In genomic region chr2:218687400-218688060, GRCh38 we compare ENCODE assay signal across 8 cellular contexts. TPM values are rescaled to one million over a fixed set of nuclear protein-coding genes. Genes with fewer than 3 reads are reported as not detected.
DNase-seq lines count a peak whose midpoint lies in the region; ATAC-seq and TF ChIP-seq lines count a peak whose summit lies in the region.
"Not testable (repeated sequence)": the region's sequence is repeated elsewhere in the genome, so short reads cannot be mapped to it uniquely, and the experiment has no call there.

No MANE protein-coding gene starts in this region.

- not testable (repeated sequence) for H3K4me3 Mint-ChIP-seq in T-helper 2 cell treated with Interferon-gamma antibody and Interleukin-4, amounts not matched to agents 5 μg/mL and 100 μg/mL, for 36 hours; MCF 10A (ENCODE audit: unreplicated experiment)

- not testable (repeated sequence) for H2BK5ac ChIP-seq in neuronal stem cell (ENCODE audit: low read length)

- intact Hi-C loops in MCF 10A (cut with micrococcal nuclease), result loop anchor here (1.0 to 2.0 kb wide), 3 partner anchors 29 to 281 kb away; no protein-coding TSS in a partner anchor
- intact Hi-C loops in heart right ventricle (cut with DNase I); aorta (cut with DNase I): not testable (repeated sequence)

- WGBS in heart right ventricle, 2 donors, result 20 to 21% methylated on average over 5 of the region's 5 CpGs
- no CpG with 5 or more reads among the region's 5 CpGs for WGBS in neuronal stem cell (ENCODE audit: extremely low coverage in 2 of 2, insufficient read length in 2 of 2, insufficient replicate concordance in 1 of 2), 2 donors
- 18% methylated on average over 5 of the region's 5 CpGs for WGBS in aorta, 2 donors

- BruUV-seq in MCF 10A (replicated peaks; lab: Mats Ljungman, UMichigan), result not testable (repeated sequence)

- not testable (repeated sequence) for H3K9ac ChIP-seq in neuronal stem cell (ENCODE audit: low read depth, low read length, poor library complexity)

- not testable (repeated sequence) for H4K91ac ChIP-seq in neuronal stem cell (ENCODE audit: low read depth, low read length, poor library complexity)

- POLR2A ChIA-PET in MCF 10A (lab: Yijun Ruan, JAX), result interaction anchor here (0.7 to 2.4 kb wide), 5 partner anchors 15 to 400 kb away, joined by 3 to 18 read pairs (median 3); partner anchors contain the start of genes BCS1L, RNF25, STK36 and ZNF142

- H3K4me1 Mint-ChIP-seq in T-helper 2 cell treated with Interferon-gamma antibody and Interleukin-4, amounts not matched to agents 5 μg/mL and 100 μg/mL, for 36 hours (ENCODE audit: low read depth); MCF 10A (ENCODE audit: insufficient read depth, unreplicated experiment): not testable (repeated sequence)

- H2AK5ac ChIP-seq in neuronal stem cell (ENCODE audit: low read depth, low read length), result not testable (repeated sequence)

- peak; percentile 64 to 94 (median 84) for ATAC-seq in heart right ventricle
- peak; percentile 76 for ATAC-seq in aorta (ENCODE audit: low FRiP score)

- peaks cover 0 to 71% (median 32%) of the 10 kb centered on the region in 9 donors for H3K36me3 ChIP-seq in heart right ventricle
- H3K36me3 ChIP-seq in neuronal stem cell (replicated peaks in 1 of 2; ENCODE audit: control insufficient read depth in 2 of 2, insufficient read depth in 2 of 2, low read length in 2 of 2), result peaks cover 17 to 73% of the 10 kb centered on the region in 2 donors
- H3K36me3 ChIP-seq in aorta (ENCODE audit: control insufficient read depth in 1 of 2, insufficient read depth in 2 of 2, low read length in 1 of 2), result not testable (repeated sequence)

- not testable (repeated sequence) for H3K14ac ChIP-seq in neuronal stem cell (ENCODE audit: low read length)

- peaks cover 0 to 11% (median 4%) of the 10 kb centered on the region in 9 donors for H3K4me1 ChIP-seq in heart right ventricle
- not testable (repeated sequence) for H3K4me1 ChIP-seq in neuronal stem cell (ENCODE audit: control insufficient read depth in 2 of 2, insufficient read depth in 1 of 2, low read depth in 1 of 2, low read length in 2 of 2); aorta (ENCODE audit: control insufficient read depth in 1 of 2, insufficient read depth in 2 of 2, low read length in 2 of 2)

- H3K18ac ChIP-seq in neuronal stem cell (ENCODE audit: low read length), result not testable (repeated sequence)

- not testable (repeated sequence) for H3K23ac ChIP-seq in neuronal stem cell (ENCODE audit: low read depth, low read length, poor library complexity)

- not testable (repeated sequence) for H3K4ac ChIP-seq in neuronal stem cell (ENCODE audit: low read length)

- not testable (repeated sequence) for H3K9me3 ChIP-seq in heart right ventricle; neuronal stem cell (replicated peaks in 1 of 2; ENCODE audit: control insufficient read depth in 2 of 2, insufficient read depth in 1 of 2, low read depth in 1 of 2, low read length in 2 of 2); aorta (ENCODE audit: control insufficient read depth, low read length)

- peak; percentile 67 for DNase-seq in ELF-1 (ENCODE audit: low read depth, low spot score)
- peak; percentile 67 for DNase-seq in HuH-7 (ENCODE audit: low spot score)
- peak; percentile 18 for DNase-seq in NCI-H510A (lab: John Stamatoyannopoulos, UW)
- DNase-seq in T-helper 2 cell treated with Interferon-gamma antibody and Interleukin-4, amounts not matched to agents 5 μg/mL and 100 μg/mL, for 36 hours (ENCODE audit: low spot score), result peak; percentile 10
- peak; percentile 83 for DNase-seq in MCF 10A (ENCODE audit: unreplicated experiment)
- peak in 1 of 2 donors; percentile 55 for DNase-seq in heart right ventricle
- DNase-seq in neuronal stem cell (ENCODE audit: low spot score), result peak; percentile 32
- peak in 1 of 2 donors; percentile 66 for DNase-seq in aorta

- not testable (repeated sequence) for H3K27me3 Mint-ChIP-seq in T-helper 2 cell treated with Interferon-gamma antibody and Interleukin-4, amounts not matched to agents 5 μg/mL and 100 μg/mL, for 36 hours (ENCODE audit: low read depth); MCF 10A (ENCODE audit: insufficient read depth, unreplicated experiment)

- not testable (repeated sequence) for H2BK120ac ChIP-seq in neuronal stem cell (ENCODE audit: low read depth, low read length)

- not testable (repeated sequence) for H3K36me3 Mint-ChIP-seq in T-helper 2 cell treated with Interferon-gamma antibody and Interleukin-4, amounts not matched to agents 5 μg/mL and 100 μg/mL, for 36 hours (ENCODE audit: low read depth)
- peaks cover 24% of the 10 kb centered on the region for H3K36me3 Mint-ChIP-seq in MCF 10A (ENCODE audit: insufficient read depth, unreplicated experiment)

- not testable (repeated sequence) for H3K27ac Mint-ChIP-seq in T-helper 2 cell treated with Interferon-gamma antibody and Interleukin-4, amounts not matched to agents 5 μg/mL and 100 μg/mL, for 36 hours; MCF 10A (ENCODE audit: low read depth, unreplicated experiment)

- H3K4me3 ChIP-seq in heart right ventricle; neuronal stem cell (ENCODE audit: low read length in 2 of 2); aorta (ENCODE audit: low read length in 2 of 2): not testable (repeated sequence)

- not testable (repeated sequence) for H3K27ac ChIP-seq in heart right ventricle; neuronal stem cell (replicated peaks; ENCODE audit: low read length); aorta (ENCODE audit: low read depth in 1 of 2, low read length in 2 of 2)

- TF ChIP-seq CTCF in MCF 10A (IDR thresholded peaks at IDR 0.05; ENCODE audit: unreplicated experiment) (peak; percentile 63), heart right ventricle (IDR thresholded peaks at IDR 0.05) (peak; percentile 64 to 88 (median 81))

- H3K4me2 ChIP-seq in neuronal stem cell (ENCODE audit: insufficient read depth, low read length, poor library complexity, severe bottlenecking), result not testable (repeated sequence)

- CTCF ChIA-PET in MCF 10A (lab: Yijun Ruan, JAX), result interaction anchor here (0.5 to 3.4 kb wide), 31 partner anchors 8 to 824 kb away, joined by 3 to 44 read pairs (median 4); partner anchors contain the start of genes BCS1L, RNF25, STK36 and TTLL4

- H3K79me1 ChIP-seq in neuronal stem cell (ENCODE audit: low read depth, low read length), result not testable (repeated sequence)

- not testable (repeated sequence) for H2BK15ac ChIP-seq in neuronal stem cell (ENCODE audit: low read length)

- not testable (repeated sequence) for H4K8ac ChIP-seq in neuronal stem cell (ENCODE audit: low read depth, low read length)

- not testable (repeated sequence) for H2AFZ ChIP-seq in neuronal stem cell (ENCODE audit: low read length)

- H2BK12ac ChIP-seq in neuronal stem cell (ENCODE audit: low read length), result not testable (repeated sequence)

- not testable (repeated sequence) for H3K9me3 Mint-ChIP-seq in T-helper 2 cell treated with Interferon-gamma antibody and Interleukin-4, amounts not matched to agents 5 μg/mL and 100 μg/mL, for 36 hours; MCF 10A (ENCODE audit: unreplicated experiment)

- not testable (repeated sequence) for H3K27me3 ChIP-seq in heart right ventricle; neuronal stem cell (ENCODE audit: control insufficient read depth in 3 of 3, insufficient read depth in 3 of 3, low read depth in 1 of 3, low read length in 3 of 3); aorta (ENCODE audit: control insufficient read depth in 1 of 2, insufficient read depth in 2 of 2, low read length in 1 of 2)

RNA-seq across cellular contexts. Expression of gene STK36, which starts 15.6 kb away (rescaled TPM):
- 20.7 and 35.1 TPM in 2 replicates for total RNA-seq in MCF 10A (2022)
- total RNA-seq in heart right ventricle, result 10 to 100 TPM in 1 of 10 donors, 1 to 10 TPM in 9; 4.2 to 16.0 (median 6.5) TPM
- 10 to 100 TPM in 1 of 2 donors, 1 to 10 TPM in 1; 7.5 to 18.8 TPM for polyA plus RNA-seq in heart right ventricle
- polyA plus RNA-seq in neuronal stem cell (2013, experiment 1 of 2), result 31.4 TPM
- polyA plus RNA-seq in neuronal stem cell (2013, experiment 2 of 2), result 29.4 TPM
- 10 to 100 TPM; 21.8 to 45.8 TPM for total RNA-seq in aorta
- polyA plus RNA-seq in aorta, result 10 to 100 TPM in 1 of 2 donors, 1 to 10 TPM in 1; 8.0 to 46.4 TPM

RNA-seq across cellular contexts. Expression of gene RNF25, which starts 15.7 kb away (rescaled TPM):
- total RNA-seq in MCF 10A (2022), result 58.9 and 60.8 TPM in 2 replicates
- 10 to 100 TPM; 13.5 to 20.3 (median 16.3) TPM for total RNA-seq in heart right ventricle
- 10 to 100 TPM; 18.1 to 25.4 TPM for polyA plus RNA-seq in heart right ventricle
- polyA plus RNA-seq in neuronal stem cell (2013, experiment 1 of 2), result 15.3 TPM
- polyA plus RNA-seq in neuronal stem cell (2013, experiment 2 of 2), result 15.1 TPM
- 10 to 100 TPM; 22.1 to 24.0 TPM for total RNA-seq in aorta
- 10 to 100 TPM; 10.9 to 28.0 TPM for polyA plus RNA-seq in aorta

RNA-seq across cellular contexts. Expression of gene TTLL4, which starts 23.1 kb away (rescaled TPM):
- 33.6 and 38.2 TPM in 2 replicates for total RNA-seq in MCF 10A (2022)
- total RNA-seq in heart right ventricle, result 1 to 10 TPM; 4.3 to 8.2 (median 6.4) TPM
- polyA plus RNA-seq in heart right ventricle, result 10 to 100 TPM in 1 of 2 donors, 1 to 10 TPM in 1; 7.3 to 10.3 TPM
- polyA plus RNA-seq in neuronal stem cell (2013, experiment 1 of 2), result 51.6 TPM
- 49.0 TPM for polyA plus RNA-seq in neuronal stem cell (2013, experiment 2 of 2)
- total RNA-seq in aorta, result 10 to 100 TPM; 22.3 to 36.3 TPM
- 10 to 100 TPM in 1 of 2 donors, 1 to 10 TPM in 1; 1.9 to 28.8 TPM for polyA plus RNA-seq in aorta

RNA-seq across cellular contexts. Expression of gene BCS1L, which starts 28.0 kb away (rescaled TPM):
- total RNA-seq in MCF 10A (2022) (71.1 and 96.0 TPM in 2 replicates), heart right ventricle (10 to 100 TPM; 34.8 to 53.8 (median 44.6) TPM), aorta (10 to 100 TPM; 21.1 to 32.7 TPM)
- polyA plus RNA-seq in heart right ventricle (10 to 100 TPM; 52.8 to 84.2 TPM), aorta (100 to 1,000 TPM in 1 of 2 donors, 10 to 100 TPM in 1; 12.5 to 111 TPM)
- polyA plus RNA-seq in neuronal stem cell (2013, experiment 1 of 2), result 17.1 TPM
- 15.7 TPM for polyA plus RNA-seq in neuronal stem cell (2013, experiment 2 of 2)

RNA-seq across cellular contexts. Expression of gene ZNF142, which starts 28.1 kb away (rescaled TPM):
- total RNA-seq in MCF 10A (2022) (33.7 and 37.8 TPM in 2 replicates), heart right ventricle (10 to 100 TPM; 17.9 to 29.5 (median 22.9) TPM), aorta (10 to 100 TPM; 27.7 to 32.9 TPM)
- polyA plus RNA-seq in heart right ventricle (10 to 100 TPM in 1 of 2 donors, 1 to 10 TPM in 1; 4.4 to 10.2 TPM), aorta (10 to 100 TPM in 1 of 2 donors, 1 to 10 TPM in 1; 3.4 to 10.9 TPM)
- polyA plus RNA-seq in neuronal stem cell (2013, experiment 1 of 2), result 9.7 TPM
- polyA plus RNA-seq in neuronal stem cell (2013, experiment 2 of 2), result 9.4 TPM
